In the genomic region with DNA sequence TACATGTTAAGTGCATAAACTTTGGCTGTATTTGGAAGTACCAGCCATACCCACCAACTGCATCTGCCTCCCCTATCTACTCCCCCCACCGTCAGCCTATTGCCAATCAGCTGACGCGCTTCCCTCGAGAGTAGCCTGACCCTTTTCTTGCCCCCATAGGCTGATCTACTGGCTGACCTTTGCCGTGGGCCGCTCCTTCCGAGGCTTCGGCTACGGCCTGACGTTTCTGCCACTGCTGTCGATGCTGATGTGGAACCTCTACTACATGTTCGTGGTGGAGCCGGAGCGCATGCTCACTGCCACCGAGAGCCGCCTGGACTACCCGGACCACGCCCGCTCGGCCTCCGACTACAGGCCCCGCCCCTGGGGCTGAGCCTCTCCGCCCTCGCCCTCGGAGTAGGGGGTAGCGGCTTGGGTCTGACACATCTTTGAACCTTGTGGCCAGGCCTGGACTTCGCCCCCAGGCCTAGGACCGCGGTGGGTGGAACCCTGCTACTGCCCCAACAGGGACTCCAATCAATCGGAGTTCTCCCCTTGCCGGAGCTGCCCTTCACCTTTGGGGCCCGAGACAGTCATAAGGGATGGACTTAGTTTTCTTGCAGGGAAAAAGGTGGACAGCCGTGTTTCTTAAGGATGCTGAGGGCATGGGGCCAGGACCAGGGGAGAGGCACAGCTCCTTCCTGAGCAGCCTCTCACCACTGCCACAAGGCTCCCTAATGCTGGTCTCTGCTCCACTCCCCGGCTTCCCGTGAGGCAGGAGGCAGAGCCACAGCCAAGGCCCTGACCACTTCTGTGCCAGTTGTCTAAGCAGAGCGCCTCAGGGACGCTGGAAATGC, we compare ENCODE assay signal across 6 cellular contexts. TPM values are rescaled to one million over a fixed set of nuclear protein-coding genes. Genes with fewer than 3 reads are reported as not detected.
DNase-seq lines count a peak whose midpoint lies in the region; ATAC-seq and TF ChIP-seq lines count a peak whose summit lies in the region.

No MANE protein-coding gene starts in this region.

- no peaks in the 10 kb centered on the region for H3K27me3 Mint-ChIP-seq in Caco-2 (ENCODE audit: insufficient read depth, unreplicated experiment)
- H3K27me3 Mint-ChIP-seq in mesothelial cell of epicardium (ENCODE audit: low read depth): no peaks in the 10 kb centered on the region

- no peaks in the 10 kb centered on the region for H3K9me3 ChIP-seq in Caco-2

- H3K27me3 ChIP-seq in Caco-2 (replicated peaks; ENCODE audit: control insufficient read depth, insufficient read depth, low read length): no peaks in the 10 kb centered on the region

- peak overlapping the region; percentile 41 for H3K4me3 ChIP-seq in Caco-2 (ENCODE audit: low read depth, low read length)

- H3K4me1 Mint-ChIP-seq in Caco-2 (ENCODE audit: low read depth, unreplicated experiment): peaks cover 20% of the 10 kb centered on the region
- H3K4me1 Mint-ChIP-seq in mesothelial cell of epicardium: peaks cover 16% of the 10 kb centered on the region

- DNase-seq in Caco-2 (peak; percentile 97 to 98), LHCN-M2 (ENCODE audit: low read depth) (peak; percentile 65), cortex of kidney (lab: John Stamatoyannopoulos, UW) (peak; percentile 61), mesothelial cell of epicardium (ENCODE audit: low spot score in 2 of 2, unreplicated experiment in 2 of 2) (peak; percentile 76 to 86), T-helper 9 cell (no peak)

- H3K4me1 ChIP-seq in Caco-2: peaks cover 20% of the 10 kb centered on the region

- intact Hi-C loops in Caco-2 (cut with micrococcal nuclease; ENCODE audit: unreplicated experiment): no loop called here

- H3K9me3 Mint-ChIP-seq in Caco-2 (ENCODE audit: unreplicated experiment): no peaks in the 10 kb centered on the region
- no peaks in the 10 kb centered on the region for H3K9me3 Mint-ChIP-seq in mesothelial cell of epicardium

- TF ChIP-seq CTCF in Caco-2 (IDR thresholded peaks at IDR 0.05; ENCODE audit: insufficient read depth in 1 of 2, low read depth in 1 of 2, low read length in 1 of 2, severe bottlenecking in 1 of 2, unreplicated experiment in 1 of 2) (no peak), mesothelial cell of epicardium (IDR thresholded peaks at IDR 0.05; ENCODE audit: unreplicated experiment) (no peak)

- H3K27ac Mint-ChIP-seq in Caco-2 (ENCODE audit: unreplicated experiment) (peak overlapping the region; percentile 68), mesothelial cell of epicardium (peak overlapping the region; percentile 90)

- ATAC-seq in HG03432 (IDR thresholded peaks at IDR 0.05; ENCODE audit: unreplicated experiment): no peak

- H3K36me3 Mint-ChIP-seq in Caco-2 (ENCODE audit: insufficient read depth, unreplicated experiment) (peaks cover 34% of the 10 kb centered on the region), mesothelial cell of epicardium (peaks cover 3% of the 10 kb centered on the region)

- POLR2A ChIA-PET in Caco-2 (lab: Charles Lee): interaction anchor here (1.1 to 1.2 kb wide), 2 partner anchors 8 to 9 kb away, joined by 3 to 4 read pairs; partner anchors contain the start of gene SMG5

- peaks cover 3% of the 10 kb centered on the region; the same call in 1 of the 2 replicates for H3K36me3 ChIP-seq in Caco-2 (ENCODE audit: control insufficient read depth, insufficient read depth, low read length)

- CTCF ChIA-PET in Caco-2 (lab: Charles Lee): interaction anchor here (1.7 kb wide), 1 partner anchor 28 kb away, joined by 4 read pairs; no protein-coding TSS in a partner anchor

- H3K4me3 Mint-ChIP-seq in Caco-2 (ENCODE audit: unreplicated experiment) (peak overlapping the region; percentile 78), mesothelial cell of epicardium (peak overlapping the region; percentile 80)

- BruUV-seq in Caco-2 (replicated peaks; lab: Mats Ljungman, UMichigan): TSS peak; percentile 53

RNA-seq across cellular contexts. Expression of gene GLMP, which starts 4.0 kb away (rescaled TPM):
- 63.9 and 74.4 TPM in 2 replicates for total RNA-seq in Caco-2 (2022)
- total RNA-seq in LHCN-M2 (2014; rRNA removed): 42.2 and 45.6 TPM in 2 replicates
- polyA plus RNA-seq in LHCN-M2 (2012): 51.7 TPM
- total RNA-seq in mesothelial cell of epicardium: 60.2 to 64.2 TPM (median 63.2 TPM) in 3 replicates

RNA-seq across cellular contexts. Expression of gene TMEM79, which starts 7.3 kb away (rescaled TPM):
- 9.5 and 10.7 TPM in 2 replicates for total RNA-seq in Caco-2 (2022)
- total RNA-seq in LHCN-M2 (2014; rRNA removed): 2.9 and 3.2 TPM in 2 replicates
- polyA plus RNA-seq in LHCN-M2 (2012): 2.8 TPM
- 5.7 to 6.9 TPM (median 6.1 TPM) in 3 replicates for total RNA-seq in mesothelial cell of epicardium

RNA-seq across cellular contexts. Expression of gene VHLL, which starts 7.7 kb away (rescaled TPM):
- total RNA-seq in Caco-2 (2022) (not detected in 2 replicates), LHCN-M2 (2014; rRNA removed) (not detected in 2 replicates), mesothelial cell of epicardium (0.42 TPM in 1 of 3 replicates, not detected in the others)
- polyA plus RNA-seq in LHCN-M2 (2012): not detected

RNA-seq across cellular contexts. Expression of gene SMG5, which starts 8.8 kb away (rescaled TPM):
- total RNA-seq in Caco-2 (2022): 146 and 155 TPM in 2 replicates
- 66.1 and 74.9 TPM in 2 replicates for total RNA-seq in LHCN-M2 (2014; rRNA removed)
- 45.4 TPM for polyA plus RNA-seq in LHCN-M2 (2012)
- 99.8 to 105 TPM (median 103 TPM) in 3 replicates for total RNA-seq in mesothelial cell of epicardium

RNA-seq across cellular contexts. Expression of gene PAQR6, which starts 43.6 kb away (rescaled TPM):
- total RNA-seq in Caco-2 (2022): 4.1 and 4.6 TPM in 2 replicates
- 0.83 and 1.8 TPM in 2 replicates for total RNA-seq in LHCN-M2 (2014; rRNA removed)
- 0.77 TPM for polyA plus RNA-seq in LHCN-M2 (2012)
- 30.1 to 32.0 TPM (median 30.7 TPM) in 3 replicates for total RNA-seq in mesothelial cell of epicardium
